In genomic region chr14:103317976-103318580, GRCh38 we compare ENCODE assay signal across 26 cellular contexts.
"Had no signal": no experiment of that assay in that cellular context is flagged by ENCODE, and none has a peak within 500 bp of the region (broad histone marks: within the 10 kb centered on the region; RNA-seq: fewer than 3 reads in every experiment).

No MANE protein-coding gene starts in this region.

- H3K27ac ChIP-seq: coronary artery, hepatocyte, lower lobe of right lung, pancreas, right lobe of liver, skin epidermis, tibial artery had no signal

- H3K27me3 ChIP-seq: hepatocyte, pancreas, right lobe of liver had no signal

- ATAC-seq: activated T-cell treated with anti-CD3 and anti-CD28 coated beads, Interleukin-2, amount 50 U/mL, for 72 hours; esophagus mucosa; left lobe of liver; lower lobe of right lung; pancreas; right lobe of liver; stimulated activated naive CD8-positive, alpha-beta T cell treated with anti-CD3 and anti-CD28 coated beads, Interleukin-15, amount 100 ng/mL, for 72 hours had no signal

- DNase-seq: activated CD4-positive, alpha-beta memory T cell treated with anti-CD3 and anti-CD28 coated beads for 36 hours; activated CD4-positive, alpha-beta T cell treated with anti-CD3 and anti-CD28 coated beads for 4 hours; activated CD4-positive, CD25-positive, alpha-beta regulatory T cell; activated effector memory CD4-positive, alpha-beta T cell treated with Interleukin-2 at 50 U/mL for 16 hours; activated naive CD4-positive, alpha-beta T cell treated with anti-CD3 and anti-CD28 coated beads for 36 hours; activated T-cell treated with anti-CD3 and anti-CD28 coated beads, Interleukin-2, amount 50 U/mL, for 72 hours; amygdala; cerebellar nuclear complex; effector CD8-positive, alpha-beta T cell; foreskin melanocyte; immature natural killer cell; lower lobe of right lung; mesendoderm; mucosa of descending colon; nephron progenitor cell; right lobe of liver; stimulated activated CD4-positive, alpha-beta T cell treated with anti-CD3 and anti-CD28 coated beads, Interleukin-1b, Interleukin-23, amount 100 ng/mL, for 48 hours; stimulated activated naive CD8-positive, alpha-beta T cell treated with anti-CD3 and anti-CD28 coated beads, Interleukin-15, amount 100 ng/mL, for 72 hours; T1000; tibial artery had no signal

- H3K4me1 ChIP-seq: pancreas, tibial artery had no signal

- H3K36me3 ChIP-seq: lower lobe of right lung, pancreas, right lobe of liver, tibial artery had no signal

- H3K4me3 ChIP-seq: coronary artery, hepatocyte, lower lobe of right lung, mucosa of descending colon, pancreas, right lobe of liver, skin epidermis, tibial artery had no signal

- H3K9me3 ChIP-seq: lower lobe of right lung, mucosa of descending colon, pancreas, right lobe of liver, tibial artery had no signal
